Comparison of ENCODE assay signal across 32 cellular contexts in genomic region chr6:31687321-31687720, GRCh38. TPM values are rescaled to one million over a fixed set of nuclear protein-coding genes. Genes with fewer than 3 reads are reported as not detected.
"Had no signal": no experiment of that assay in that cellular context is flagged by ENCODE, and none has a peak within 500 bp of the region (broad histone marks: within the 10 kb centered on the region; RNA-seq: fewer than 3 reads in every experiment).

No MANE protein-coding gene starts in this region.

- H3K4me3 ChIP-seq: dorsolateral prefrontal cortex, gastrocnemius medialis, left lung, mucosa of descending colon, neural progenitor cell, right lobe of liver, smooth muscle cell, thoracic aorta, tibial nerve, upper lobe of left lung had no signal

- H3K27me3 ChIP-seq: dorsolateral prefrontal cortex, gastrocnemius medialis, left lung, right lobe of liver, tibial nerve, upper lobe of left lung had no signal

- H3K4me1 ChIP-seq: gastrocnemius medialis, parathyroid adenoma, upper lobe of left lung had no signal

- ATAC-seq: esophagus mucosa; gastrocnemius medialis; left cardiac atrium; left lung; mucosa of descending colon; naive thymus-derived CD4-positive, alpha-beta T cell; right lobe of liver; stimulated activated memory B cell treated with anti-CD40 and anti-IgM and Interleukin-4, amounts not matched to agents 10 μg/mL and 1 μg/mL and 100 μg/mL, for 72 hours had no signal

- H3K9me3 ChIP-seq: gastrocnemius medialis, left lung, mucosa of descending colon, right lobe of liver, thoracic aorta, tibial nerve, upper lobe of left lung had no signal

- H3K4me3 Mint-ChIP-seq: endodermal cell; mesothelial cell of epicardium; naive thymus-derived CD4-positive, alpha-beta T cell; nephron; neural progenitor cell; stimulated activated memory B cell treated with anti-CD40 and anti-IgM and Interleukin-4, amounts not matched to agents 10 μg/mL and 1 μg/mL and 100 μg/mL, for 72 hours; stimulated activated naive CD8-positive, alpha-beta T cell treated with anti-CD3 and anti-CD28 coated beads, Interleukin-15, Interleukin-2, amounts not matched to agents 100 ng/mL and 50 ng/mL, for 24 hours had no signal

- H3K9me3 Mint-ChIP-seq: endodermal cell; mesothelial cell of epicardium; naive thymus-derived CD4-positive, alpha-beta T cell; nephron; neural progenitor cell; stimulated activated memory B cell treated with anti-CD40 and anti-IgM and Interleukin-4, amounts not matched to agents 10 μg/mL and 1 μg/mL and 100 μg/mL, for 72 hours; stimulated activated naive CD8-positive, alpha-beta T cell treated with anti-CD3 and anti-CD28 coated beads, Interleukin-15, Interleukin-2, amounts not matched to agents 100 ng/mL and 50 ng/mL, for 24 hours had no signal

- H3K27me3 Mint-ChIP-seq: naive thymus-derived CD4-positive, alpha-beta T cell; progenitor cell of endocrine pancreas; stimulated activated memory B cell treated with anti-CD40 and anti-IgM and Interleukin-4, amounts not matched to agents 10 μg/mL and 1 μg/mL and 100 μg/mL, for 72 hours; stimulated activated naive CD8-positive, alpha-beta T cell treated with anti-CD3 and anti-CD28 coated beads, Interleukin-15, Interleukin-2, amounts not matched to agents 100 ng/mL and 50 ng/mL, for 24 hours had no signal

- H3K36me3 ChIP-seq: neural progenitor cell had no signal

- DNase-seq: dorsolateral prefrontal cortex; effector CD4-positive, alpha-beta T cell; endodermal cell; foreskin fibroblast; gastrocnemius medialis; head of caudate nucleus; kidney; left cardiac atrium; left lung; mesenchymal stem cell; mucosa of descending colon; naive thymus-derived CD4-positive, alpha-beta T cell; right lobe of liver; stimulated activated CD4-positive, alpha-beta T cell treated with anti-CD3 and anti-CD28 coated beads, Interleukin-2, amount 100 ng/mL, for 24 hours; stimulated activated CD4-positive, alpha-beta T cell treated with anti-CD3 and anti-CD28 coated beads, Interleukin-4, amount 100 ng/mL, for 24 hours; upper lobe of left lung had no signal

- H3K27ac ChIP-seq: epithelial cell of prostate, gastrocnemius medialis, left lung, neural progenitor cell, parathyroid adenoma, right lobe of liver, thoracic aorta, tibial nerve, upper lobe of left lung had no signal

- H3K27ac Mint-ChIP-seq: mesothelial cell of epicardium; progenitor cell of endocrine pancreas; stimulated activated memory B cell treated with anti-CD40 and anti-IgM and Interleukin-4, amounts not matched to agents 10 μg/mL and 1 μg/mL and 100 μg/mL, for 72 hours; stimulated activated naive CD8-positive, alpha-beta T cell treated with anti-CD3 and anti-CD28 coated beads, Interleukin-15, Interleukin-2, amounts not matched to agents 100 ng/mL and 50 ng/mL, for 24 hours had no signal

RNA-seq across cellular contexts. Expression of gene LY6G5C, which starts 6.5 kb away (rescaled TPM):
- total RNA-seq: thoracic aorta had no signal

RNA-seq across cellular contexts. Expression of gene LY6G5B, which starts 17.5 kb away (rescaled TPM):
- polyA plus RNA-seq: naive thymus-derived CD4-positive, alpha-beta T cell had no signal

RNA-seq across cellular contexts. Expression of gene LY6G6F, which starts 19.3 kb away (rescaled TPM):
- total RNA-seq: dorsolateral prefrontal cortex, endodermal cell, esophagus mucosa, gastrocnemius medialis, glomerular endothelial cell, kidney, left cardiac atrium, lower leg skin, lung microvascular endothelial cell, mesothelial cell of epicardium, mucosa of descending colon, osteoblast, progenitor cell of endocrine pancreas, right lobe of liver, smooth muscle cell, thoracic aorta, tibial nerve had no signal
- polyA plus RNA-seq: naive thymus-derived CD4-positive, alpha-beta T cell; smooth muscle cell had no signal
